10 cellular contexts compared by ENCODE assay signal in the genomic region with DNA sequence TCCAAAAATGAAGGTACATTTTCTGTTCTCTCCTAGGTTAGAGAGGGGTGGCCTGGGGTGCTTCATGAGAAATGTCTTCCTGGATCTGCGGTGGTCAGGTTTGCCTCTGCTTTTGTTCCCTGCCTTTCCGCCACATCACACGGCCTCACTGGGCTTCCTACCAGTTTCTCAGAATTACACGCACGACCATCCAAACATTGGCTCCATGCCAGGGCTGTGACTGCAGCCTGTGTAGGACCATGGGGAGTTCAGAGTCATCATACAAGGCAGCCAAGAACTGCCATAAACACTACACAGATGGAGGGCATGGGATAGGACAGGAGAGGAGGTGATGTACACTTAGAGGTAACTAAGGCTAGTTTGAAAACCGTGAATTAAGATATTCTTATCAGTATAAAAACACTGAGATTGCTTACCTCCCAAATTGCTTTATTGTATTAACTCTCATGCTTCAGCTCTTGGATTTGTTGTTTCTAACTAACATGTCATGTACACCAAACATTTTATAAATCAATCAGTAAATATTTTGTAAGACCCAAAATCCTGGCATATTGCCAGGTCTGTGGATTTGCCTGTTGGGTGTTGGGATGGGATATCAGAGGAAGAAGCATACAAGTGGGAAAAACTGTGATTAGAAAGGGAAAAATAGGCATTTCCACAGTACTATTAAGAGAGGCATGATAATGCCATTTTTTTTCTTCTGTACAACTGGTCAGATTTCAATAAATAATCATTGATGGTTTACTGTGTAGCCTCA. TPM values are rescaled to one million over a fixed set of nuclear protein-coding genes. Genes with fewer than 3 reads are reported as not detected.
DNase-seq lines count a peak whose midpoint lies in the region; ATAC-seq and TF ChIP-seq lines count a peak whose summit lies in the region.
"Had no signal": no experiment of that assay in that cellular context is flagged by ENCODE, and none has a peak within 500 bp of the region (broad histone marks: within the 10 kb centered on the region; RNA-seq: fewer than 3 reads in every experiment).

No MANE protein-coding gene starts in this region.

- DNase-seq in CMK (ENCODE audit: low read depth) = peak; percentile 80
- DNase-seq in NCI-H2081 (lab: John Stamatoyannopoulos, UW) = peak; percentile 31 to 68
- peak; percentile 79 for DNase-seq in brain microvascular endothelial cell
- peak; percentile 74 for DNase-seq in mesenchymal stem cell
- no peak for DNase-seq in GM03348 (ENCODE audit: low spot score)
- DNase-seq in WTC11 (ENCODE audit: low spot score) = no peak
- DNase-seq: activated B cell treated with CpG ODN at 0.5 μM for 24 hours had no signal

- H3K4me3 ChIP-seq in brain microvascular endothelial cell (ENCODE audit: low read depth, low read length) = no peak overlapping the region
- H3K4me3 ChIP-seq in mesenchymal stem cell (ENCODE audit: insufficient read depth in 1 of 2, low read depth in 1 of 2, low read length in 2 of 2) = no peak overlapping the region

- POLR2A ChIA-PET in WTC11 (lab: Charles Lee) = no interaction called here

- no peak overlapping the region for H2BK15ac ChIP-seq in mesenchymal stem cell (ENCODE audit: low read depth, poor library complexity, severe bottlenecking)

- H3K9me3 Mint-ChIP-seq in WTC11 = peaks cover 5% of the 10 kb centered on the region
- H3K9me3 Mint-ChIP-seq: activated B cell treated with CpG ODN at 0.5 μM for 24 hours had no signal

- H4K8ac ChIP-seq in mesenchymal stem cell (ENCODE audit: low read length) = no peak overlapping the region

- H3K36me3 ChIP-seq in brain microvascular endothelial cell (replicated peaks) (no peaks in the 10 kb centered on the region), mesenchymal stem cell (ENCODE audit: control insufficient read depth in 1 of 2, insufficient read depth in 2 of 2, low read depth in 1 of 2, low read length in 2 of 2) (no peaks in the 10 kb centered on the region)

- H3K79me1 ChIP-seq in mesenchymal stem cell (replicated peaks; ENCODE audit: low read length, poor library complexity, severe bottlenecking) = no peaks in the 10 kb centered on the region

- no peaks in the 10 kb centered on the region for H3K36me3 Mint-ChIP-seq in WTC11

- H3K23ac ChIP-seq in mesenchymal stem cell (ENCODE audit: low read length in 2 of 2) = no peak overlapping the region

- peak overlapping the region; percentile 44 for H3K9ac ChIP-seq in mesenchymal stem cell (ENCODE audit: low read length)

- CTCF ChIA-PET in WTC11 (lab: Charles Lee) = interaction anchor here (1.2 kb wide), 1 partner anchor 8 kb away, joined by 3 read pairs; no protein-coding TSS in a partner anchor

- ATAC-seq in HG02981 (IDR thresholded peaks at IDR 0.05; ENCODE audit: unreplicated experiment) = no peak
- no peak for ATAC-seq in GM21367 (IDR thresholded peaks at IDR 0.05; ENCODE audit: unreplicated experiment)
- no peak for ATAC-seq in WTC11
- ATAC-seq: esophagus mucosa had no signal

- H2BK5ac ChIP-seq in mesenchymal stem cell (ENCODE audit: low read depth, low read length, poor library complexity, severe bottlenecking) = no peak overlapping the region

- in situ Hi-C loops in brain microvascular endothelial cell (cut with HindIII; ENCODE audit: low pct_ligation_motif_present, low sequenced_read_pairs) = no loop called here

- no peak overlapping the region for H3K18ac ChIP-seq in mesenchymal stem cell (ENCODE audit: low read depth in 1 of 2, low read length in 2 of 2)

- no peak overlapping the region for H2AFZ ChIP-seq in mesenchymal stem cell (ENCODE audit: low read depth, low read length)

- H3K4me3 Mint-ChIP-seq in WTC11 = no peak overlapping the region
- H3K4me3 Mint-ChIP-seq: activated B cell treated with CpG ODN at 0.5 μM for 24 hours had no signal

- no peak overlapping the region for H3K27ac ChIP-seq in brain microvascular endothelial cell
- no peak overlapping the region for H3K27ac ChIP-seq in mesenchymal stem cell (ENCODE audit: low read length, poor library complexity, severe bottlenecking)

- H3K4me1 ChIP-seq in mesenchymal stem cell (ENCODE audit: control insufficient read depth, insufficient read depth, low read depth, low read length) = peaks cover 4% of the 10 kb centered on the region

- no peaks in the 10 kb centered on the region for H3K27me3 Mint-ChIP-seq in WTC11 (ENCODE audit: low read depth)
- H3K27me3 Mint-ChIP-seq: activated B cell treated with CpG ODN at 0.5 μM for 24 hours had no signal

- H3K27ac Mint-ChIP-seq in WTC11 = no peak overlapping the region
- H3K27ac Mint-ChIP-seq: activated B cell treated with CpG ODN at 0.5 μM for 24 hours had no signal

- no peaks in the 10 kb centered on the region for H3K9me3 ChIP-seq in mesenchymal stem cell (ENCODE audit: control insufficient read depth, low read length)

- H3K27me3 ChIP-seq in brain microvascular endothelial cell (replicated peaks) (no peaks in the 10 kb centered on the region), mesenchymal stem cell (ENCODE audit: control insufficient read depth in 1 of 2, insufficient read depth in 1 of 2, low read length in 2 of 2) (no peaks in the 10 kb centered on the region)

- TF ChIP-seq CTCF in brain microvascular endothelial cell (IDR thresholded peaks at IDR 0.05; ENCODE audit: low read depth, low read length, missing control alignments) (no peak), WTC11 (IDR thresholded peaks at IDR 0.05) (no peak)

- no peak overlapping the region for H2AK5ac ChIP-seq in mesenchymal stem cell (ENCODE audit: low read length, severe bottlenecking)

- no peak overlapping the region for H3K4me2 ChIP-seq in mesenchymal stem cell (ENCODE audit: low read length, poor library complexity, severe bottlenecking)

- no peak overlapping the region for H2BK120ac ChIP-seq in mesenchymal stem cell (ENCODE audit: low read depth, low read length)

- no peak overlapping the region for H2BK12ac ChIP-seq in mesenchymal stem cell (ENCODE audit: low read length in 2 of 2)

- peaks cover 5% of the 10 kb centered on the region; the same call in 1 of the 2 replicates for H3K4me1 Mint-ChIP-seq in WTC11

- no peak overlapping the region for H3K4ac ChIP-seq in mesenchymal stem cell (ENCODE audit: low read depth in 1 of 2, low read length in 2 of 2)

- WGBS in mesenchymal stem cell = 76% methylated on average over 5 of the region's 6 CpGs

- H3K14ac ChIP-seq in mesenchymal stem cell (ENCODE audit: low read length in 2 of 2) = no peak overlapping the region

- no peak overlapping the region for H4K91ac ChIP-seq in mesenchymal stem cell (ENCODE audit: low read length)

TF ChIP-seq in WTC11, 78 proteins besides CTCF, POLR2A, EP300 and RAD21 (continues in another document):
- no peak for TF ChIP-seq SMAD4 (CRISPR knock-in tag; IDR thresholded peaks at IDR 0.05)
- TF ChIP-seq ESRRA (CRISPR knock-in tag; IDR thresholded peaks at IDR 0.05; ENCODE audit: borderline replicate concordance) = no peak
- TF ChIP-seq ZNF219 (CRISPR knock-in tag; IDR thresholded peaks at IDR 0.05; ENCODE audit: borderline replicate concordance) = no peak
- TF ChIP-seq ATF1 (CRISPR knock-in tag; IDR thresholded peaks at IDR 0.05) = no peak
- no peak for TF ChIP-seq KAT7 (CRISPR knock-in tag; IDR thresholded peaks at IDR 0.05; ENCODE audit: borderline replicate concordance)
- TF ChIP-seq MYBL2 (CRISPR knock-in tag; IDR thresholded peaks at IDR 0.05) = no peak
- TF ChIP-seq TCF7 (CRISPR knock-in tag; IDR thresholded peaks at IDR 0.05; ENCODE audit: low read depth) = no peak
- no peak for TF ChIP-seq ZNF416 (CRISPR knock-in tag; IDR thresholded peaks at IDR 0.05)
- TF ChIP-seq, protein P1, sequence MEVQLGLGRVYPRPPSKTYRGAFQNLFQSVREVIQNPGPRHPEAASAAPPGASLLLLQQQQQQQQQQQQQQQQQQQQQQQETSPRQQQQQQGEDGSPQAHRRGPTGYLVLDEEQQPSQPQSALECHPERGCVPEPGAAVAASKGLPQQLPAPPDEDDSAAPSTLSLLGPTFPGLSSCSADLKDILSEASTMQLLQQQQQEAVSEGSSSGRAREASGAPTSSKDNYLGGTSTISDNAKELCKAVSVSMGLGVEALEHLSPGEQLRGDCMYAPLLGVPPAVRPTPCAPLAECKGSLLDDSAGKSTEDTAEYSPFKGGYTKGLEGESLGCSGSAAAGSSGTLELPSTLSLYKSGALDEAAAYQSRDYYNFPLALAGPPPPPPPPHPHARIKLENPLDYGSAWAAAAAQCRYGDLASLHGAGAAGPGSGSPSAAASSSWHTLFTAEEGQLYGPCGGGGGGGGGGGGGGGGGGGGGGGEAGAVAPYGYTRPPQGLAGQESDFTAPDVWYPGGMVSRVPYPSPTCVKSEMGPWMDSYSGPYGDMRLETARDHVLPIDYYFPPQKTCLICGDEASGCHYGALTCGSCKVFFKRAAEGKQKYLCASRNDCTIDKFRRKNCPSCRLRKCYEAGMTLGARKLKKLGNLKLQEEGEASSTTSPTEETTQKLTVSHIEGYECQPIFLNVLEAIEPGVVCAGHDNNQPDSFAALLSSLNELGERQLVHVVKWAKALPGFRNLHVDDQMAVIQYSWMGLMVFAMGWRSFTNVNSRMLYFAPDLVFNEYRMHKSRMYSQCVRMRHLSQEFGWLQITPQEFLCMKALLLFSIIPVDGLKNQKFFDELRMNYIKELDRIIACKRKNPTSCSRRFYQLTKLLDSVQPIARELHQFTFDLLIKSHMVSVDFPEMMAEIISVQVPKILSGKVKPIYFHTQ (CRISPR knock-in tag; IDR thresholded peaks at IDR 0.05) = no peak
- TF ChIP-seq SOX15 (CRISPR knock-in tag; IDR thresholded peaks at IDR 0.05) = no peak
- TF ChIP-seq, protein P2, sequence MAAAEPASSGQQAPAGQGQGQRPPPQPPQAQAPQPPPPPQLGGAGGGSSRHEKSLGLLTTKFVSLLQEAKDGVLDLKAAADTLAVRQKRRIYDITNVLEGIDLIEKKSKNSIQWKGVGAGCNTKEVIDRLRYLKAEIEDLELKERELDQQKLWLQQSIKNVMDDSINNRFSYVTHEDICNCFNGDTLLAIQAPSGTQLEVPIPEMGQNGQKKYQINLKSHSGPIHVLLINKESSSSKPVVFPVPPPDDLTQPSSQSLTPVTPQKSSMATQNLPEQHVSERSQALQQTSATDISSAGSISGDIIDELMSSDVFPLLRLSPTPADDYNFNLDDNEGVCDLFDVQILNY (CRISPR knock-in tag; IDR thresholded peaks at IDR 0.05) = no peak
- TF ChIP-seq, protein P3, sequence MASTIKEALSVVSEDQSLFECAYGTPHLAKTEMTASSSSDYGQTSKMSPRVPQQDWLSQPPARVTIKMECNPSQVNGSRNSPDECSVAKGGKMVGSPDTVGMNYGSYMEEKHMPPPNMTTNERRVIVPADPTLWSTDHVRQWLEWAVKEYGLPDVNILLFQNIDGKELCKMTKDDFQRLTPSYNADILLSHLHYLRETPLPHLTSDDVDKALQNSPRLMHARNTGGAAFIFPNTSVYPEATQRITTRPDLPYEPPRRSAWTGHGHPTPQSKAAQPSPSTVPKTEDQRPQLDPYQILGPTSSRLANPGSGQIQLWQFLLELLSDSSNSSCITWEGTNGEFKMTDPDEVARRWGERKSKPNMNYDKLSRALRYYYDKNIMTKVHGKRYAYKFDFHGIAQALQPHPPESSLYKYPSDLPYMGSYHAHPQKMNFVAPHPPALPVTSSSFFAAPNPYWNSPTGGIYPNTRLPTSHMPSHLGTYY (CRISPR knock-in tag; IDR thresholded peaks at IDR 0.05) = no peak

RNA-seq across cellular contexts. Expression of a gene that starts 45.2 kb away (rescaled TPM):
- 10.1 TPM for polyA plus RNA-seq in mesenchymal stem cell (2013, experiment 1 of 2)
- polyA plus RNA-seq in mesenchymal stem cell (2013, experiment 2 of 2) = 10.0 TPM
- 2.9 to 4.9 TPM (median 4.0 TPM) in 3 replicates for total RNA-seq in WTC11 (2021)

Comparison
In these comparisons a context has a peak if more than half of its experiments do, and no peak if none do; other contexts are left out.
1. DNase-seq: peak in CMK (single experiment), NCI-H2081 (2 of 2), brain microvascular endothelial cell (single experiment) and mesenchymal stem cell (single experiment); none in GM03348 (single experiment) and WTC11 (single experiment).